Comparison of ENCODE assay signal across 22 cellular contexts in the genomic region with DNA sequence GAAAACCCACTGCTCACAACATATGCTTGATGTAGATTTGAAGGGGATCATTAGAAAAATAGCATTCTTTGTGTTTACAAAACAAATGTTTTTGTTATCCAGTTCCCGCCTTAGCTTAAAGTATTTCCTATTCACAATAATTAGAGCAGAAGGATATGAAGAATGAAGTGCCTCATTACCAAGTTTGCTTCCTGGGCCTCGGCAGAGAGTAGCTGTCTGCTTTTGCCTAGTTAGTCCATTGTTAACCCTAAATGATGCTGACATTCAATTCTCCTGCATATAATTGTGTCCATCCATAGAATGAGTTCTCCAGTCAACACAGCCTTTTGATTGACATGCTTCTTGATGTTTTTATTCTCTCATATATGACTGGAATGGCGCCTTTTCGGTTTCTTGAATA.
DNase-seq lines count a peak whose midpoint lies in the region; ATAC-seq and TF ChIP-seq lines count a peak whose summit lies in the region.
"Had no signal": no experiment of that assay in that cellular context is flagged by ENCODE, and none has a peak within 500 bp of the region (broad histone marks: within the 10 kb centered on the region; RNA-seq: fewer than 3 reads in every experiment).

No MANE protein-coding gene starts in this region.

- no peaks in the 10 kb centered on the region for H3K9me3 ChIP-seq in Karpas-422 (ENCODE audit: low read length)
- H3K9me3 ChIP-seq: Caco-2, MG63, SJSA1 had no signal

- H3K4me3 ChIP-seq in Karpas-422 (ENCODE audit: low read length) (peak overlapping the region; percentile 17; the same call in 1 of the 2 replicates), NB4 (ENCODE audit: low read depth, low read length) (peak overlapping the region; percentile 41)
- H3K4me3 ChIP-seq: MG63, SJSA1 had no signal

- H3K36me3 ChIP-seq in Karpas-422 (ENCODE audit: insufficient read depth, low read length) = no peaks in the 10 kb centered on the region
- H3K36me3 ChIP-seq: MG63, SJSA1 had no signal

- no peaks in the 10 kb centered on the region for H3K27me3 ChIP-seq in Karpas-422 (ENCODE audit: low read length)
- H3K27me3 ChIP-seq: MG63, SJSA1 had no signal

- peak overlapping the region; percentile 28 for H3K9ac ChIP-seq in Karpas-422 (ENCODE audit: low read length)

- no peaks in the 10 kb centered on the region for H4K20me1 ChIP-seq in Karpas-422 (ENCODE audit: insufficient read depth, low read depth, low read length)

- ATAC-seq in HG03097 (IDR thresholded peaks at IDR 0.05; ENCODE audit: low FRiP score, unreplicated experiment) = no peak
- ATAC-seq in stimulated activated naive B cell treated with anti-CD40 and anti-IgM and Interleukin-4, amounts not matched to agents 10 μg/mL and 1 μg/mL and 100 μg/mL, for 72 hours (replicated peaks) = no peak
- ATAC-seq: CD8-positive, alpha-beta T cell; HCT116; HepG2 had no signal

- no peaks in the 10 kb centered on the region for H3K9me2 ChIP-seq in Karpas-422 (replicated peaks; ENCODE audit: insufficient read depth, low read length)

- H3K4me2 ChIP-seq in Karpas-422 (ENCODE audit: low read depth, low read length, poor library complexity, severe bottlenecking) = peak overlapping the region; percentile 61

- H3K27ac Mint-ChIP-seq in CD14-positive monocyte = peak overlapping the region; percentile 61 to 91 (median 81)
- H3K27ac Mint-ChIP-seq in dendritic cell treated with granulocyte-macrophage colony-stimulating factor and Interleukin-4, amounts not matched to agents 40 ng/mL and 50 ng/mL, for 4 days = peak overlapping the region; percentile 58
- no peak overlapping the region for H3K27ac Mint-ChIP-seq in stimulated activated naive B cell treated with anti-CD40 and anti-IgM and Interleukin-4, amounts not matched to agents 10 μg/mL and 1 μg/mL and 100 μg/mL, for 72 hours
- H3K27ac Mint-ChIP-seq: CD8-positive, alpha-beta T cell had no signal

- H3K4me1 Mint-ChIP-seq in CD14-positive monocyte = peaks cover 48% of the 10 kb centered on the region
- peaks cover 43% of the 10 kb centered on the region for H3K4me1 Mint-ChIP-seq in dendritic cell treated with granulocyte-macrophage colony-stimulating factor and Interleukin-4, amounts not matched to agents 40 ng/mL and 50 ng/mL, for 4 days (ENCODE audit: low read depth)
- H3K4me1 Mint-ChIP-seq in stimulated activated naive B cell treated with anti-CD40 and anti-IgM and Interleukin-4, amounts not matched to agents 10 μg/mL and 1 μg/mL and 100 μg/mL, for 72 hours = peaks cover 14 to 27% of the 10 kb centered on the region in 2 donors

- intact Hi-C loops in CD14-positive monocyte (cut with micrococcal nuclease) = loop anchor here in 1 of 2 donors (10.0 kb wide), 1 partner anchor 97 kb away; a partner anchor contains a TSS
- intact Hi-C loops in dendritic cell treated with granulocyte-macrophage colony-stimulating factor and Interleukin-4, amounts not matched to agents 40 ng/mL and 50 ng/mL, for 4 days (cut with micrococcal nuclease) = loop anchor here (10.0 kb wide), 1 partner anchor 107 kb away; no protein-coding TSS in a partner anchor

- no peaks in the 10 kb centered on the region for H3K27me3 Mint-ChIP-seq in CD14-positive monocyte (ENCODE audit: low read depth in 3 of 3)
- H3K27me3 Mint-ChIP-seq in dendritic cell treated with granulocyte-macrophage colony-stimulating factor and Interleukin-4, amounts not matched to agents 40 ng/mL and 50 ng/mL, for 4 days = no peaks in the 10 kb centered on the region
- peaks cover 0 to 6% of the 10 kb centered on the region in 2 donors for H3K27me3 Mint-ChIP-seq in stimulated activated naive B cell treated with anti-CD40 and anti-IgM and Interleukin-4, amounts not matched to agents 10 μg/mL and 1 μg/mL and 100 μg/mL, for 72 hours

- H2AFZ ChIP-seq in Karpas-422 (ENCODE audit: low read length) = no peak overlapping the region

- H3K36me3 Mint-ChIP-seq in CD14-positive monocyte = no peaks in the 10 kb centered on the region
- no peaks in the 10 kb centered on the region for H3K36me3 Mint-ChIP-seq in dendritic cell treated with granulocyte-macrophage colony-stimulating factor and Interleukin-4, amounts not matched to agents 40 ng/mL and 50 ng/mL, for 4 days (ENCODE audit: low read depth)
- peaks cover 0 to 3% of the 10 kb centered on the region in 2 donors for H3K36me3 Mint-ChIP-seq in stimulated activated naive B cell treated with anti-CD40 and anti-IgM and Interleukin-4, amounts not matched to agents 10 μg/mL and 1 μg/mL and 100 μg/mL, for 72 hours

- H3K4me1 ChIP-seq in Karpas-422 (ENCODE audit: low read length) = peaks cover 38% of the 10 kb centered on the region
- H3K4me1 ChIP-seq: Caco-2, SJSA1 had no signal

- DNase-seq in CD14-positive monocyte (ENCODE audit: low spot score) (no peak), Karpas-422 (no peak), NB4 (ENCODE audit: low read depth) (peak; percentile 57)
- no peak for DNase-seq in stimulated activated CD4-positive, alpha-beta T cell treated with anti-CD3 and anti-CD28 coated beads, Interleukin-1b, Interleukin-23, amount 100 ng/mL, for 48 hours
- DNase-seq in stimulated activated naive B cell treated with anti-CD40 and anti-IgM and Interleukin-4, amounts not matched to agents 10 μg/mL and 1 μg/mL and 100 μg/mL, for 72 hours = no peak
- DNase-seq: Caco-2; CD8-positive, alpha-beta T cell; MG63; NCI-H1105 treated with DMSO at 0.1 percent for 48 hours; NCI-H146; NCI-H2029; NCI-H2171 treated with DMSO at 0.1 percent for 48 hours; NCI-H524 treated with DMSO at 0.1 percent for 48 hours; NCI-H774; Right ventricle myocardium superior; RPMI8226; T-helper 2 cell had no signal

- no peaks in the 10 kb centered on the region for H3K79me2 ChIP-seq in Karpas-422 (ENCODE audit: low read length)

- H3K27ac ChIP-seq in Karpas-422 (ENCODE audit: low read length) = peak overlapping the region; percentile 85
- H3K27ac ChIP-seq: SJSA1 had no signal

- H3K4me3 Mint-ChIP-seq in CD14-positive monocyte = peak overlapping the region in 1 of 2 donors; percentile 30
- H3K4me3 Mint-ChIP-seq in dendritic cell treated with granulocyte-macrophage colony-stimulating factor and Interleukin-4, amounts not matched to agents 40 ng/mL and 50 ng/mL, for 4 days = no peak overlapping the region
- no peak overlapping the region for H3K4me3 Mint-ChIP-seq in stimulated activated naive B cell treated with anti-CD40 and anti-IgM and Interleukin-4, amounts not matched to agents 10 μg/mL and 1 μg/mL and 100 μg/mL, for 72 hours
- H3K4me3 Mint-ChIP-seq: CD8-positive, alpha-beta T cell had no signal

- TF ChIP-seq POLR2A in NB4 (IDR thresholded peaks at IDR 0.05; ENCODE audit: extremely low read depth, insufficient read length) = no peak

- no peak for TF ChIP-seq CTCF in CD14-positive monocyte (IDR thresholded peaks at IDR 0.05)
- no peak for TF ChIP-seq CTCF in NB4 (IDR thresholded peaks at IDR 0.05; ENCODE audit: low read depth, low read length)

- H3K9me3 Mint-ChIP-seq in CD14-positive monocyte = peaks cover 0 to 7% (median 0%) of the 10 kb centered on the region in 7 donors
- H3K9me3 Mint-ChIP-seq in dendritic cell treated with granulocyte-macrophage colony-stimulating factor and Interleukin-4, amounts not matched to agents 40 ng/mL and 50 ng/mL, for 4 days = no peaks in the 10 kb centered on the region
- no peaks in the 10 kb centered on the region for H3K9me3 Mint-ChIP-seq in stimulated activated naive B cell treated with anti-CD40 and anti-IgM and Interleukin-4, amounts not matched to agents 10 μg/mL and 1 μg/mL and 100 μg/mL, for 72 hours
- H3K9me3 Mint-ChIP-seq: CD8-positive, alpha-beta T cell had no signal
